In the genomic region with DNA sequence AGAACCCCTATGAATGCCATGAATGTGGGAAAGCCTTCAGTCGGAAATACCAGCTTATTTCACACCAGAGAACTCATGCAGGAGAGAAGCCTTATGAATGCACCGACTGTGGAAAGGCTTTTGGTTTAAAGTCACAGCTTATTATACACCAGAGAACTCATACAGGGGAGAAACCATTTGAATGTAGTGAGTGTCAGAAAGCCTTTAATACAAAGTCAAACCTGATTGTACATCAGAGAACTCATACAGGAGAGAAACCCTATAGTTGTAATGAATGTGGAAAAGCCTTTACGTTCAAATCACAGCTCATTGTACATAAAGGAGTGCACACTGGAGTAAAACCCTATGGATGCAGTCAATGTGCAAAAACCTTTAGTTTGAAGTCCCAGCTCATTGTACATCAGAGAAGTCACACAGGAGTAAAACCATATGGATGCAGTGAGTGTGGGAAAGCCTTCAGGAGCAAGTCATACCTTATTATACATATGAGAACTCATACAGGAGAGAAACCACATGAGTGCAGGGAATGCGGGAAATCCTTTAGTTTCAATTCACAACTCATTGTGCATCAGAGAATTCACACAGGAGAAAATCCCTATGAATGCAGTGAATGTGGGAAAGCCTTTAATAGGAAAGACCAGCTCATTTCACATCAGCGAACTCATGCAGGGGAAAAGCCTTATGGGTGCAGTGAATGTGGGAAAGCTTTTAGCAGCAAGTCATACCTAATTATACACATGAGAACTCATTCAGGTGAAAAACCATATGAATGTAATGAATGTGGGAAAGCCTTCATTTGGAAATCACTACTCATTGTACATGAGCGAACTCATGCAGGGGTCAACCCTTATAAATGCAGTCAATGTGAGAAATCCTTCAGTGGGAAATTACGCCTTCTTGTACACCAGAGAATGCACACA, we compare ENCODE assay signal across 10 cellular contexts. TPM values are rescaled to one million over a fixed set of nuclear protein-coding genes. Genes with fewer than 3 reads are reported as not detected.
DNase-seq lines count a peak whose midpoint lies in the region; ATAC-seq and TF ChIP-seq lines count a peak whose summit lies in the region.
"Had no signal": no experiment of that assay in that cellular context is flagged by ENCODE, and none has a peak within 500 bp of the region (broad histone marks: within the 10 kb centered on the region; RNA-seq: fewer than 3 reads in every experiment).

No MANE protein-coding gene starts in this region.

- no peaks in the 10 kb centered on the region for H3K79me2 ChIP-seq in OCI-LY7 (ENCODE audit: insufficient read depth, low read depth, low read length)

- BruUV-seq in OCI-LY7 (replicated peaks; lab: Mats Ljungman, UMichigan): no TSS peak

- H3K9me3 Mint-ChIP-seq in activated CD4-positive, alpha-beta T cell treated with anti-CD3 and anti-CD28 coated beads for 36 hours (ENCODE audit: low read depth): peaks cover 58% of the 10 kb centered on the region

- ATAC-seq in activated CD4-positive, alpha-beta T cell treated with anti-CD3 and anti-CD28 coated beads for 36 hours: no peak
- no peak for ATAC-seq in GM18868 (IDR thresholded peaks at IDR 0.05; ENCODE audit: unreplicated experiment)
- ATAC-seq in HG03521 (IDR thresholded peaks at IDR 0.05; ENCODE audit: unreplicated experiment): no peak

- no peaks in the 10 kb centered on the region for H4K20me1 ChIP-seq in OCI-LY7 (ENCODE audit: insufficient read depth, low read length)

- DNase-seq in activated CD4-positive, alpha-beta T cell treated with anti-CD3 and anti-CD28 coated beads for 36 hours: no peak
- no peak for DNase-seq in activated CD4-positive, alpha-beta T cell treated with anti-CD3 and anti-CD28 coated beads for 4 hours
- DNase-seq in OCI-LY7 (ENCODE audit: low spot score) (peak; percentile 15), fibroblast of mammary gland (ENCODE audit: low read depth) (peak; percentile 40), NCI-H128 (lab: John Stamatoyannopoulos, UW; ENCODE audit: unreplicated experiment) (no peak)
- DNase-seq: cortex of kidney, hypothalamus had no signal

- H2AFZ ChIP-seq in OCI-LY7 (ENCODE audit: low read length): no peak overlapping the region

- no peaks in the 10 kb centered on the region for H3K27me3 Mint-ChIP-seq in activated CD4-positive, alpha-beta T cell treated with anti-CD3 and anti-CD28 coated beads for 36 hours

- peak overlapping the region; percentile 26 for H3K4me3 Mint-ChIP-seq in activated CD4-positive, alpha-beta T cell treated with anti-CD3 and anti-CD28 coated beads for 36 hours

- peaks cover 68% of the 10 kb centered on the region for H3K36me3 Mint-ChIP-seq in activated CD4-positive, alpha-beta T cell treated with anti-CD3 and anti-CD28 coated beads for 36 hours (ENCODE audit: low read depth)

- TF ChIP-seq CTCF in OCI-LY7 (conservative IDR thresholded peaks at IDR 0.05; ENCODE audit: low read length) (no peak), fibroblast of mammary gland (conservative IDR thresholded peaks at IDR 0.05; ENCODE audit: control insufficient read depth, insufficient read depth, low read depth, low read length) (no peak)

- no peak overlapping the region for H3K27ac ChIP-seq in OCI-LY7 (ENCODE audit: low read depth, low read length, poor library complexity, severe bottlenecking)

- H3K27me3 ChIP-seq in skeletal muscle satellite cell (ENCODE audit: control insufficient read depth, insufficient read depth, low read length): no peaks in the 10 kb centered on the region

- H3K9ac ChIP-seq in skeletal muscle satellite cell (ENCODE audit: low read depth, low read length): no peak overlapping the region

- intact Hi-C loops in activated CD4-positive, alpha-beta T cell treated with anti-CD3 and anti-CD28 coated beads for 36 hours (cut with DNase I, micrococcal nuclease): no loop called here
- intact Hi-C loops in OCI-LY7 (cut with micrococcal nuclease; ENCODE audit: unreplicated experiment): no loop called here

- H3K4me1 Mint-ChIP-seq in activated CD4-positive, alpha-beta T cell treated with anti-CD3 and anti-CD28 coated beads for 36 hours: no peaks in the 10 kb centered on the region

- CTCF ChIA-PET in activated CD4-positive, alpha-beta T cell treated with anti-CD3 and anti-CD28 coated beads for 36 hours (lab: Charles Lee): interaction anchor here (0.5 to 1.5 kb wide), 4 partner anchors 13 to 184 kb away, joined by 3 read pairs; no protein-coding TSS in a partner anchor
- CTCF ChIA-PET in OCI-LY7 (lab: Charles Lee; ENCODE audit: unreplicated experiment): no interaction called here

- H3K36me3 ChIP-seq in OCI-LY7 (ENCODE audit: insufficient read depth, low read length) (peaks cover 46% of the 10 kb centered on the region), skeletal muscle satellite cell (ENCODE audit: insufficient read depth, low read length) (peaks cover 39% of the 10 kb centered on the region)

- H3K4me3 ChIP-seq in OCI-LY7 (ENCODE audit: low read depth, low read length, poor library complexity, severe bottlenecking) (no peak overlapping the region), fibroblast of mammary gland (ENCODE audit: control insufficient read depth, low read depth, low read length) (no peak overlapping the region), skeletal muscle satellite cell (ENCODE audit: low read length) (peak overlapping the region; percentile 4)

- H3K4me1 ChIP-seq in OCI-LY7 (ENCODE audit: insufficient read depth, low read length, poor library complexity, severe bottlenecking) (no peaks in the 10 kb centered on the region), skeletal muscle satellite cell (ENCODE audit: control insufficient read depth, insufficient read depth, low read length) (no peaks in the 10 kb centered on the region)

- POLR2A ChIA-PET in activated CD4-positive, alpha-beta T cell treated with anti-CD3 and anti-CD28 coated beads for 36 hours (lab: Charles Lee): no interaction called here
- POLR2A ChIA-PET in OCI-LY7 (lab: Charles Lee): interaction anchor here (0.8 kb wide), 1 partner anchor 16 kb away, joined by 3 read pairs; no protein-coding TSS in a partner anchor

- H3K9me3 ChIP-seq in OCI-LY7 (ENCODE audit: low read length) (peaks cover 71% of the 10 kb centered on the region), skeletal muscle satellite cell (replicated peaks; ENCODE audit: low read length) (peaks cover 64% of the 10 kb centered on the region)

- H3K27ac Mint-ChIP-seq in activated CD4-positive, alpha-beta T cell treated with anti-CD3 and anti-CD28 coated beads for 36 hours: no peak overlapping the region

- no peaks in the 10 kb centered on the region for H3K9me2 ChIP-seq in OCI-LY7 (ENCODE audit: insufficient read depth, low read length)

- H3K4me2 ChIP-seq in OCI-LY7 (ENCODE audit: low read length) (no peak overlapping the region), skeletal muscle satellite cell (ENCODE audit: low read length) (no peak overlapping the region)

RNA-seq across cellular contexts. Expression of a gene that starts 22.3 kb away (rescaled TPM):
- total RNA-seq in activated CD4-positive, alpha-beta T cell treated with anti-CD3 and anti-CD28 coated beads for 36 hours: 10 to 100 TPM; 14.0 to 14.6 TPM
- total RNA-seq in OCI-LY7 (2014; rRNA removed; shearing (Covaris generic)): 7.7 and 19.1 TPM in 2 replicates
- 17.9 and 21.4 TPM in 2 replicates for total RNA-seq in OCI-LY7 (2022)
- 14.4 and 16.5 TPM in 2 replicates for total RNA-seq in skeletal muscle satellite cell (2012; rRNA removed)

RNA-seq across cellular contexts. Expression of a gene that starts 32.1 kb away (rescaled TPM):
- total RNA-seq in activated CD4-positive, alpha-beta T cell treated with anti-CD3 and anti-CD28 coated beads for 36 hours: not detected
- not detected in 2 replicates for total RNA-seq in OCI-LY7 (2014; rRNA removed; shearing (Covaris generic))
- not detected in 2 replicates for total RNA-seq in OCI-LY7 (2022)
- not detected in 2 replicates for total RNA-seq in skeletal muscle satellite cell (2012; rRNA removed)

Comparison
In these comparisons a context has a peak if more than half of its experiments do, and no peak if none do; other contexts are left out.
1. DNase-seq: peak in OCI-LY7 (single experiment) and fibroblast of mammary gland (single experiment); none in activated CD4-positive, alpha-beta T cell treated with anti-CD3 and anti-CD28 coated beads for 36 hours (single experiment), activated CD4-positive, alpha-beta T cell treated with anti-CD3 and anti-CD28 coated beads for 4 hours (0 of 2) and NCI-H128 (single experiment).